8 cellular contexts compared by ENCODE assay signal in genomic region chr12:124588689-124589318, GRCh38. TPM values are rescaled to one million over a fixed set of nuclear protein-coding genes. Genes with fewer than 3 reads are reported as not detected.
A peak's percentile ranks its signal among the peaks of the same experiment; 100 is the strongest.
DNase-seq lines count a peak whose midpoint lies in the region; ATAC-seq and TF ChIP-seq lines count a peak whose summit lies in the region.

No MANE protein-coding gene starts in this region.

- H3K9me3 Mint-ChIP-seq in CD14-positive monocyte (peaks cover 0 to 6% (median 0%) of the 10 kb centered on the region in 7 donors), progenitor cell of endocrine pancreas (ENCODE audit: low read depth) (peaks cover 7% of the 10 kb centered on the region)

- no peaks in the 10 kb centered on the region for H4K20me1 ChIP-seq in PC-9 (ENCODE audit: insufficient read depth)

- no peak overlapping the region for H2AFZ ChIP-seq in PC-9

- H3K9me3 ChIP-seq in PC-9 (ENCODE audit: insufficient read depth, low read depth) = no peaks in the 10 kb centered on the region

- H3K27ac ChIP-seq in PC-9 = no peak overlapping the region

- no peak overlapping the region for H3K4me2 ChIP-seq in PC-9

- H3K27me3 Mint-ChIP-seq in CD14-positive monocyte (ENCODE audit: low read depth in 3 of 3) = peaks cover 4 to 10% (median 10%) of the 10 kb centered on the region in 3 donors
- peaks cover 13% of the 10 kb centered on the region for H3K27me3 Mint-ChIP-seq in progenitor cell of endocrine pancreas

- no peaks in the 10 kb centered on the region for H3K36me3 ChIP-seq in PC-9 (ENCODE audit: low read depth)

- H3K9me2 ChIP-seq in PC-9 (ENCODE audit: insufficient read depth) = no peaks in the 10 kb centered on the region

- no peaks in the 10 kb centered on the region for H3K79me2 ChIP-seq in PC-9 (ENCODE audit: low read depth)

- H3K4me1 Mint-ChIP-seq in CD14-positive monocyte (peaks cover 55% of the 10 kb centered on the region), progenitor cell of endocrine pancreas (ENCODE audit: low read depth) (peaks cover 7% of the 10 kb centered on the region)

- DNase-seq in CD14-positive monocyte (ENCODE audit: low spot score) (peak; percentile 80), NCI-H2171 (lab: John Stamatoyannopoulos, UW) (peak; percentile 70), choroid plexus epithelial cell (ENCODE audit: low read depth) (peak; percentile 73), occipital lobe (lab: John Stamatoyannopoulos, UW) (peak; percentile 11), PC-9 (no peak), progenitor cell of endocrine pancreas (ENCODE audit: low spot score, unreplicated experiment) (no peak)

- no peaks in the 10 kb centered on the region for H3F3A ChIP-seq in PC-9 (ENCODE audit: insufficient read depth, low read depth)

- peaks cover 22% of the 10 kb centered on the region for H3K4me1 ChIP-seq in PC-9 (replicated peaks; ENCODE audit: insufficient read depth)

- intact Hi-C loops in CD14-positive monocyte (cut with micrococcal nuclease) = no loop called here
- intact Hi-C loops in PC-9 (cut with micrococcal nuclease; ENCODE audit: unreplicated experiment) = no loop called here

- H3K27ac Mint-ChIP-seq in CD14-positive monocyte (peak overlapping the region; percentile 25 to 85 (median 38)), progenitor cell of endocrine pancreas (no peak overlapping the region)

- no peaks in the 10 kb centered on the region for H3K27me3 ChIP-seq in PC-9 (ENCODE audit: insufficient read depth, low read depth)

- H3K4me3 Mint-ChIP-seq in CD14-positive monocyte (peak overlapping the region; percentile 24 to 64), progenitor cell of endocrine pancreas (ENCODE audit: low read depth) (no peak overlapping the region)

- H3K4me3 ChIP-seq in choroid plexus epithelial cell (ENCODE audit: low read depth, low read length) (no peak overlapping the region), PC-9 (no peak overlapping the region)

- BruUV-seq in PC-9 (replicated peaks; lab: Mats Ljungman, UMichigan) = no TSS peak

- ATAC-seq in HG03565 (IDR thresholded peaks at IDR 0.05; ENCODE audit: unreplicated experiment) = no peak
- no peak for ATAC-seq in GM19395 (IDR thresholded peaks at IDR 0.05; ENCODE audit: unreplicated experiment)

- POLR2A ChIA-PET in PC-9 (lab: Charles Lee; ENCODE audit: unreplicated experiment) = no interaction called here

- TF ChIP-seq CTCF in CD14-positive monocyte (IDR thresholded peaks at IDR 0.05) = no peak
- TF ChIP-seq CTCF in choroid plexus epithelial cell (conservative IDR thresholded peaks at IDR 0.05; ENCODE audit: low read depth, low read length) = no peak
- no peak for TF ChIP-seq CTCF in PC-9 (conservative IDR thresholded peaks at IDR 0.05)
- TF ChIP-seq CTCF in progenitor cell of endocrine pancreas (IDR thresholded peaks at IDR 0.05; ENCODE audit: unreplicated experiment) = no peak

- H3K36me3 Mint-ChIP-seq in CD14-positive monocyte = peaks cover 5 to 6% of the 10 kb centered on the region in 2 donors
- H3K36me3 Mint-ChIP-seq in progenitor cell of endocrine pancreas (ENCODE audit: insufficient read depth) = no peaks in the 10 kb centered on the region

- CTCF ChIA-PET in PC-9 (lab: Charles Lee) = no interaction called here

RNA-seq across cellular contexts. Expression of gene NCOR2, which starts 21.4 kb away (rescaled TPM):
- 1 to 10 TPM; 4.7 to 5.5 TPM for polyA plus RNA-seq in CD14-positive monocyte
- total RNA-seq in occipital lobe (12.8 TPM), PC-9 (2021) (319 and 368 TPM in 2 replicates), progenitor cell of endocrine pancreas (218 and 251 TPM in 2 replicates)

Comparison
In these comparisons a context has a peak if more than half of its experiments do, and no peak if none do; other contexts are left out.
1. DNase-seq: peak in CD14-positive monocyte (single experiment), NCI-H2171 (single experiment), choroid plexus epithelial cell (single experiment) and occipital lobe (single experiment); none in PC-9 (0 of 2) and progenitor cell of endocrine pancreas (single experiment).
2. RNA of gene NCOR2, which starts 21.4 kb away (total RNA-seq): 319 to 368 TPM in PC-9 and 218 to 251 TPM in progenitor cell of endocrine pancreas; 12.8 TPM in occipital lobe (single experiment); every median in the first group is over 10 times any median in the second.